Comparison of ENCODE assay signal across 22 cellular contexts in genomic region chr12:66120477-66120876, GRCh38. TPM values are rescaled to one million over a fixed set of nuclear protein-coding genes. Genes with fewer than 3 reads are reported as not detected.
DNase-seq lines count a peak whose midpoint lies in the region; ATAC-seq and TF ChIP-seq lines count a peak whose summit lies in the region.
"Had no signal": no experiment of that assay in that cellular context is flagged by ENCODE, and none has a peak within 500 bp of the region (broad histone marks: within the 10 kb centered on the region; RNA-seq: fewer than 3 reads in every experiment).

No MANE protein-coding gene starts in this region.

- CTCF ChIA-PET in A673 (lab: Charles Lee) = interaction anchor here (0.5 to 1.3 kb wide), 5 partner anchors 8 to 786 kb away, joined by 3 to 6 read pairs (median 3); partner anchors contain the start of gene LLPH

- H3K36me3 ChIP-seq in A673 (ENCODE audit: insufficient read depth, low read length, poor library complexity, severe bottlenecking) = peaks cover 32% of the 10 kb centered on the region
- peaks cover 45% of the 10 kb centered on the region for H3K36me3 ChIP-seq in lower lobe of right lung
- H3K36me3 ChIP-seq: prostate gland, uterus had no signal

- H3K27ac ChIP-seq in A673 (ENCODE audit: low read depth, low read length, poor library complexity, severe bottlenecking) (no peak overlapping the region), lower lobe of right lung (no peak overlapping the region)
- H3K27ac ChIP-seq: colonic mucosa, esophagus muscularis mucosa, prostate gland, SJSA1, uterus had no signal

- TF ChIP-seq CTCF in A673 (conservative IDR thresholded peaks at IDR 0.05; ENCODE audit: low read depth, low read length) (peak; percentile 64), foreskin fibroblast (IDR thresholded peaks at IDR 0.05; ENCODE audit: low read depth, low read length) (peak; percentile 5), lower lobe of right lung (IDR thresholded peaks at IDR 0.05) (no peak)

- intact Hi-C loops in A673 (cut with micrococcal nuclease; ENCODE audit: unreplicated experiment) (no loop called here), lower lobe of right lung (cut with DNase I) (no loop called here)

- H3K4me1 ChIP-seq in A673 (ENCODE audit: insufficient read depth, low read length, poor library complexity, severe bottlenecking) (peaks cover 23% of the 10 kb centered on the region), lower lobe of right lung (no peaks in the 10 kb centered on the region)
- H3K4me1 ChIP-seq: colonic mucosa, prostate gland, SJSA1, uterus had no signal

- H3K9me3 ChIP-seq in A673 (ENCODE audit: low read depth, low read length, poor library complexity, severe bottlenecking) (no peaks in the 10 kb centered on the region), lower lobe of right lung (no peaks in the 10 kb centered on the region)
- H3K9me3 ChIP-seq: colonic mucosa, esophagus muscularis mucosa, prostate gland, SJSA1, uterus had no signal

- no TSS peak for BruUV-seq in A673 (replicated peaks; lab: Mats Ljungman, UMichigan)

- POLR2A ChIA-PET in A673 (lab: Charles Lee; ENCODE audit: low non-redundant PET) = no interaction called here

- H3K27me3 ChIP-seq in A673 (replicated peaks; ENCODE audit: insufficient read depth, low read depth, low read length, poor library complexity) = no peaks in the 10 kb centered on the region
- no peaks in the 10 kb centered on the region for H3K27me3 ChIP-seq in lower lobe of right lung (ENCODE audit: low read depth)
- H3K27me3 ChIP-seq: colonic mucosa, esophagus muscularis mucosa, SJSA1, uterus had no signal

- H3K4me3 ChIP-seq in A673 (ENCODE audit: low read depth, low read length, poor library complexity, severe bottlenecking) (no peak overlapping the region), foreskin fibroblast (ENCODE audit: low read depth in 1 of 2, low read length in 2 of 2) (no peak overlapping the region), lower lobe of right lung (no peak overlapping the region)
- H3K4me3 ChIP-seq: colonic mucosa, esophagus muscularis mucosa, prostate gland, SJSA1, uterus had no signal

- DNase-seq in A673 (ENCODE audit: low spot score) (peak; percentile 47), ELR (ENCODE audit: low read depth) (peak; percentile 12), RKO (ENCODE audit: low spot score) (peak; percentile 37), foreskin fibroblast (peak in 1 of 2 donors; percentile 31), DMS 273 treated with DMSO at 0.1 percent for 48 hours (lab: John Stamatoyannopoulos, UW) (no peak), lower lobe of right lung (no peak)
- DNase-seq: activated CD8-positive, alpha-beta memory T cell treated with anti-CD3 and anti-CD28 coated beads, Interleukin-2, amount 50 U/mL, for 48 hours; activated naive CD8-positive, alpha-beta T cell treated with anti-CD3 and anti-CD28 coated beads, Interleukin-2, amount 10 ng/mL, durations not matched to agents 7 days and 5 days; colonic mucosa; DMS79; effector memory CD8-positive, alpha-beta T cell; left colon; NCI-H1092; NCI-H187 treated with DMSO at 0.1 percent for 48 hours; NCI-H774; nephron progenitor cell; uterus had no signal

- ATAC-seq in GM18858 (IDR thresholded peaks at IDR 0.05; ENCODE audit: unreplicated experiment) = no peak
- ATAC-seq in HG02884 (IDR thresholded peaks at IDR 0.05; ENCODE audit: unreplicated experiment) = no peak
- no peak for ATAC-seq in lower lobe of right lung
- ATAC-seq: effector memory CD8-positive, alpha-beta T cell; left colon had no signal

RNA-seq across cellular contexts. Expression of gene LLPH, which starts 10.1 kb away (rescaled TPM):
- total RNA-seq in A673 (2021) = 49.5 and 51.3 TPM in 2 replicates
- 19.3 TPM for total RNA-seq in lower lobe of right lung

RNA-seq across cellular contexts. Expression of gene TMBIM4, which starts 49.3 kb away (rescaled TPM):
- total RNA-seq in A673 (2021) (61.8 and 62.1 TPM in 2 replicates), lower lobe of right lung (174 TPM)

Comparison
In these comparisons a context has a peak if more than half of its experiments do, and no peak if none do; other contexts are left out.
1. DNase-seq: peak in A673 (single experiment), ELR (single experiment) and RKO (single experiment); none in DMS 273 treated with DMSO at 0.1 percent for 48 hours (single experiment) and lower lobe of right lung (single experiment).